Comparison of ENCODE assay signal across 9 cellular contexts in genomic region chr13:109998808-109999528, GRCh38.
A peak's percentile ranks its signal among the peaks of the same experiment; 100 is the strongest.
DNase-seq lines count a peak whose midpoint lies in the region; ATAC-seq and TF ChIP-seq lines count a peak whose summit lies in the region.
"Had no signal": no experiment of that assay in that cellular context is flagged by ENCODE, and none has a peak within 500 bp of the region (broad histone marks: within the 10 kb centered on the region; RNA-seq: fewer than 3 reads in every experiment).

No MANE protein-coding gene starts in this region.

- TF ChIP-seq CTCF in PC-9 (conservative IDR thresholded peaks at IDR 0.05): peak; percentile 33; the same call in 1 of the 2 replicates
- no peak for TF ChIP-seq CTCF in MM.1S (IDR thresholded peaks at IDR 0.05; ENCODE audit: low read length)

- H3K79me2 ChIP-seq in PC-9 (ENCODE audit: low read depth) (no peaks in the 10 kb centered on the region), MM.1S (ENCODE audit: low read length) (no peaks in the 10 kb centered on the region)

- CTCF ChIA-PET in PC-9 (lab: Charles Lee): interaction anchor here (0.6 kb wide), 1 partner anchor 214 kb away, joined by 3 read pairs; no protein-coding TSS in a partner anchor

- peaks cover 50% of the 10 kb centered on the region for H3K4me1 ChIP-seq in PC-9 (replicated peaks; ENCODE audit: insufficient read depth)
- no peaks in the 10 kb centered on the region for H3K4me1 ChIP-seq in MM.1S (ENCODE audit: low read length)

- H3F3A ChIP-seq in PC-9 (ENCODE audit: insufficient read depth, low read depth): peaks cover 20% of the 10 kb centered on the region
- no peaks in the 10 kb centered on the region for H3F3A ChIP-seq in MM.1S (ENCODE audit: insufficient read depth, low read length)

- POLR2A ChIA-PET in PC-9 (lab: Charles Lee; ENCODE audit: unreplicated experiment): no interaction called here

- intact Hi-C loops in PC-9 (cut with micrococcal nuclease; ENCODE audit: unreplicated experiment): loop anchor here (1.0 to 5.0 kb wide), 8 partner anchors 18 to 1084 kb away; partner anchors contain the start of gene IRS2

- H3K4me3 ChIP-seq in PC-9 (no peak overlapping the region; the same call in 1 of the 2 replicates), skeletal muscle cell (ENCODE audit: low read depth, low read length) (no peak overlapping the region), MM.1S (ENCODE audit: low read length) (no peak overlapping the region)

- no peaks in the 10 kb centered on the region for H4K20me1 ChIP-seq in PC-9 (ENCODE audit: insufficient read depth)
- H4K20me1 ChIP-seq in MM.1S (ENCODE audit: insufficient read depth, low read length): no peaks in the 10 kb centered on the region

- H3K9me3 ChIP-seq in PC-9 (ENCODE audit: insufficient read depth, low read depth): no peaks in the 10 kb centered on the region
- no peaks in the 10 kb centered on the region for H3K9me3 ChIP-seq in MM.1S (replicated peaks; ENCODE audit: insufficient read depth, low read length)

- H3K27me3 ChIP-seq in PC-9 (ENCODE audit: insufficient read depth, low read depth) (no peaks in the 10 kb centered on the region), MM.1S (replicated peaks; ENCODE audit: insufficient read depth, low read length) (no peaks in the 10 kb centered on the region)

- H3K9ac ChIP-seq in MM.1S (ENCODE audit: low read length): no peak overlapping the region

- H3K36me3 ChIP-seq in PC-9 (ENCODE audit: low read depth): no peaks in the 10 kb centered on the region
- H3K36me3 ChIP-seq in MM.1S (replicated peaks; ENCODE audit: insufficient read depth, low read length): no peaks in the 10 kb centered on the region

- H3K4me2 ChIP-seq in PC-9 (peak overlapping the region; percentile 52), MM.1S (ENCODE audit: low read depth, low read length) (no peak overlapping the region)

- no TSS peak for BruUV-seq in PC-9 (replicated peaks; lab: Mats Ljungman, UMichigan)

- peak overlapping the region; percentile 45 for H3K27ac ChIP-seq in PC-9
- no peak overlapping the region for H3K27ac ChIP-seq in MM.1S (ENCODE audit: low read length)

- ATAC-seq in GM19351 (IDR thresholded peaks at IDR 0.05; ENCODE audit: unreplicated experiment): no peak
- ATAC-seq: activated naive CD4-positive, alpha-beta T cell treated with anti-CD3 and anti-CD28 coated beads, Interleukin-2, amount 50 U/mL, for 72 hours had no signal

- DNase-seq in NCI-H748 (lab: John Stamatoyannopoulos, UW; ENCODE audit: unreplicated experiment) (peak; percentile 5), NCI-H748 treated with DMSO at 0.1 percent for 48 hours (lab: John Stamatoyannopoulos, UW) (no peak), PC-9 (peak; percentile 71 to 100), fibroblast of gingiva (ENCODE audit: low read depth) (peak; percentile 74), skeletal muscle cell (ENCODE audit: low read depth) (peak; percentile 72), NCI-H345 treated with DMSO at 0.1 percent for 48 hours (lab: John Stamatoyannopoulos, UW; ENCODE audit: unreplicated experiment) (no peak), MM.1S (no peak)

- H2AFZ ChIP-seq in PC-9: no peak overlapping the region
- H2AFZ ChIP-seq in MM.1S (ENCODE audit: low read length): no peak overlapping the region

- H3K9me2 ChIP-seq in PC-9 (ENCODE audit: insufficient read depth) (no peaks in the 10 kb centered on the region), MM.1S (replicated peaks; ENCODE audit: insufficient read depth, low read length) (no peaks in the 10 kb centered on the region)

Comparison
In these comparisons a context has a peak if more than half of its experiments do, and no peak if none do; other contexts are left out.
1. DNase-seq: peak in NCI-H748 (single experiment), PC-9 (2 of 2), fibroblast of gingiva (single experiment) and skeletal muscle cell (single experiment); none in NCI-H748 treated with DMSO at 0.1 percent for 48 hours (single experiment), NCI-H345 treated with DMSO at 0.1 percent for 48 hours (single experiment) and MM.1S (single experiment).